Comparison of ENCODE assay signal across 23 cellular contexts in genomic region chr7:75654855-75655254, GRCh38.
"Had no signal": no experiment of that assay in that cellular context is flagged by ENCODE, and none has a peak within 500 bp of the region (broad histone marks: within the 10 kb centered on the region; RNA-seq: fewer than 3 reads in every experiment).

No MANE protein-coding gene starts in this region.

- H3K9me3 Mint-ChIP-seq: activated CD8-positive, alpha-beta T cell treated with anti-CD3 and anti-CD28 coated beads for 36 hours; activated naive CD4-positive, alpha-beta T cell treated with anti-CD3 and anti-CD28 coated beads, Interleukin-2, amount 50 U/mL, for 72 hours; activated naive CD8-positive, alpha-beta T cell treated with anti-CD3 and anti-CD28 coated beads, Interleukin-2, amount 50 U/mL, for 24 hours; activated T-helper 1 cell treated with anti-CD3 and anti-CD28 coated beads, Interleukin-12 subunit alpha, Interleukin-12 subunit beta, Interleukin-2, Interleukin-4 antibody, amounts not matched to agents 30 ng/mL and 10 ng/mL and 1 ng/mL, durations not matched to agents 14 hours and 24 hours and 36 hours; brain; central memory CD8-positive, alpha-beta T cell; T-helper 1 cell treated with Interleukin-12 subunit alpha and Interleukin-12 subunit beta and Interleukin-4 antibody, amounts not matched to agents 30 μg/mL and 1 μg/mL, for 36 hours had no signal

- H3K4me1 Mint-ChIP-seq: activated naive CD8-positive, alpha-beta T cell treated with anti-CD3 and anti-CD28 coated beads, Interleukin-2, amount 50 U/mL, for 24 hours; central memory CD8-positive, alpha-beta T cell had no signal

- DNase-seq: activated CD4-positive, alpha-beta T cell treated with anti-CD3 and anti-CD28 coated beads for 4 hours; activated CD8-positive, alpha-beta memory T cell treated with anti-CD3 and anti-CD28 coated beads, Interleukin-2, amount 50 U/mL, for 48 hours; activated CD8-positive, alpha-beta T cell treated with anti-CD3 and anti-CD28 coated beads for 36 hours; activated effector memory CD4-positive, alpha-beta T cell treated with Interleukin-2 at 50 U/mL for 16 hours; activated naive CD4-positive, alpha-beta T cell treated with Interleukin-2 at 50 U/mL for 16 hours; activated naive CD8-positive, alpha-beta T cell treated with anti-CD3 and anti-CD28 coated beads, Interleukin-2, amount 50 U/mL, for 24 hours; activated T-cell treated with anti-CD3 and anti-CD28 coated beads, Interleukin-2, amount 50 U/mL, for 1 hour; amniotic stem cell; KG1; NCI-H1092; NCI-H1417; NCI-H1930; NCI-H2171; NCI-H2227 treated with DMSO at 0.1 percent for 48 hours; NCI-H526 treated with DMSO at 0.1 percent for 48 hours; NCI-H82; SHP77 treated with DMSO at 0.1 percent for 48 hours had no signal

- H3K27me3 Mint-ChIP-seq: activated CD8-positive, alpha-beta T cell treated with anti-CD3 and anti-CD28 coated beads for 36 hours; activated naive CD8-positive, alpha-beta T cell treated with anti-CD3 and anti-CD28 coated beads, Interleukin-2, amount 50 U/mL, for 24 hours; central memory CD8-positive, alpha-beta T cell had no signal

- H3K36me3 Mint-ChIP-seq: activated naive CD4-positive, alpha-beta T cell treated with anti-CD3 and anti-CD28 coated beads, Interleukin-2, amount 50 U/mL, for 72 hours had no signal

- H3K27ac Mint-ChIP-seq: activated CD8-positive, alpha-beta T cell treated with anti-CD3 and anti-CD28 coated beads for 36 hours; activated naive CD4-positive, alpha-beta T cell treated with anti-CD3 and anti-CD28 coated beads, Interleukin-2, amount 50 U/mL, for 72 hours; activated naive CD8-positive, alpha-beta T cell treated with anti-CD3 and anti-CD28 coated beads, Interleukin-2, amount 50 U/mL, for 24 hours; activated T-helper 1 cell treated with anti-CD3 and anti-CD28 coated beads, Interleukin-12 subunit alpha, Interleukin-12 subunit beta, Interleukin-2, Interleukin-4 antibody, amounts not matched to agents 30 ng/mL and 10 ng/mL and 1 ng/mL, durations not matched to agents 14 hours and 24 hours and 36 hours; brain; T-helper 1 cell treated with Interleukin-12 subunit alpha and Interleukin-12 subunit beta and Interleukin-4 antibody, amounts not matched to agents 30 μg/mL and 1 μg/mL, for 36 hours had no signal

- ATAC-seq: activated CD4-positive, CD25-positive, alpha-beta regulatory T cell treated with anti-CD3 and anti-CD28 coated beads, Interleukin-2, amount 50 U/mL, for 24 hours; activated CD8-positive, alpha-beta T cell treated with anti-CD3 and anti-CD28 coated beads for 36 hours; activated naive CD4-positive, alpha-beta T cell treated with anti-CD3 and anti-CD28 coated beads, Interleukin-2, amount 50 U/mL, for 72 hours; activated naive CD8-positive, alpha-beta T cell treated with anti-CD3 and anti-CD28 coated beads, Interleukin-2, amount 50 U/mL, for 24 hours had no signal

- H3K4me3 Mint-ChIP-seq: activated CD8-positive, alpha-beta T cell treated with anti-CD3 and anti-CD28 coated beads for 36 hours; activated naive CD8-positive, alpha-beta T cell treated with anti-CD3 and anti-CD28 coated beads, Interleukin-2, amount 50 U/mL, for 24 hours; activated T-helper 1 cell treated with anti-CD3 and anti-CD28 coated beads, Interleukin-12 subunit alpha, Interleukin-12 subunit beta, Interleukin-2, Interleukin-4 antibody, amounts not matched to agents 30 ng/mL and 10 ng/mL and 1 ng/mL, durations not matched to agents 14 hours and 24 hours and 36 hours; brain; central memory CD8-positive, alpha-beta T cell; T-helper 1 cell treated with Interleukin-12 subunit alpha and Interleukin-12 subunit beta and Interleukin-4 antibody, amounts not matched to agents 30 μg/mL and 1 μg/mL, for 36 hours had no signal
